Comparison of ENCODE assay signal across 18 cellular contexts in genomic region chr2:46974659-46975058, GRCh38.
"Had no signal": no experiment of that assay in that cellular context is flagged by ENCODE, and none has a peak within 500 bp of the region (broad histone marks: within the 10 kb centered on the region; RNA-seq: fewer than 3 reads in every experiment).

No MANE protein-coding gene starts in this region.

- DNase-seq: activated CD4-positive, alpha-beta memory T cell treated with anti-CD3 and anti-CD28 coated beads for 36 hours; activated CD8-positive, alpha-beta memory T cell treated with anti-CD3 and anti-CD28 coated beads, Interleukin-2, amount 10 ng/mL, durations not matched to agents 7 days and 5 days; activated naive CD4-positive, alpha-beta T cell treated with anti-CD3 and anti-CD28 coated beads for 36 hours; activated T-cell treated with anti-CD3 and anti-CD28 coated beads, Interleukin-2, amount 50 U/mL, for 1 hour; cerebellar nuclear complex; cortex of kidney; effector CD4-positive, alpha-beta T cell; gastrocnemius medialis; head of caudate nucleus; kidney; mammary epithelial cell; retina; WERI-Rb-1 had no signal

- ATAC-seq: activated CD8-positive, alpha-beta memory T cell treated with anti-CD3 and anti-CD28 coated beads, Interleukin-2, amount 10 ng/mL, durations not matched to agents 7 days and 5 days; esophagus mucosa; gastrocnemius medialis; left lobe of liver had no signal

- H3K27me3 Mint-ChIP-seq: activated CD4-positive, alpha-beta memory T cell treated with anti-CD3 and anti-CD28 coated beads for 36 hours; activated CD8-positive, alpha-beta memory T cell treated with anti-CD3 and anti-CD28 coated beads, Interleukin-2, amount 10 ng/mL, durations not matched to agents 7 days and 5 days had no signal

- H3K9me3 ChIP-seq: ascending aorta, gastrocnemius medialis, thoracic aorta, upper lobe of left lung had no signal

- H3K4me3 Mint-ChIP-seq: activated CD4-positive, alpha-beta memory T cell treated with anti-CD3 and anti-CD28 coated beads for 36 hours; activated CD8-positive, alpha-beta memory T cell treated with anti-CD3 and anti-CD28 coated beads, Interleukin-2, amount 10 ng/mL, durations not matched to agents 7 days and 5 days; activated naive CD4-positive, alpha-beta T cell treated with anti-CD3 and anti-CD28 coated beads for 36 hours had no signal

- H3K36me3 ChIP-seq: WERI-Rb-1 had no signal

- H3K27ac Mint-ChIP-seq: activated CD4-positive, alpha-beta memory T cell treated with anti-CD3 and anti-CD28 coated beads for 36 hours; activated CD8-positive, alpha-beta memory T cell treated with anti-CD3 and anti-CD28 coated beads, Interleukin-2, amount 10 ng/mL, durations not matched to agents 7 days and 5 days; activated naive CD4-positive, alpha-beta T cell treated with anti-CD3 and anti-CD28 coated beads for 36 hours had no signal

- H3K9me3 Mint-ChIP-seq: activated CD4-positive, alpha-beta memory T cell treated with anti-CD3 and anti-CD28 coated beads for 36 hours; activated naive CD4-positive, alpha-beta T cell treated with anti-CD3 and anti-CD28 coated beads for 36 hours had no signal

- H3K27ac ChIP-seq: ascending aorta, gastrocnemius medialis, thoracic aorta, upper lobe of left lung, WERI-Rb-1 had no signal
